ENCODE assay signal across 8 cellular contexts in the genomic region with DNA sequence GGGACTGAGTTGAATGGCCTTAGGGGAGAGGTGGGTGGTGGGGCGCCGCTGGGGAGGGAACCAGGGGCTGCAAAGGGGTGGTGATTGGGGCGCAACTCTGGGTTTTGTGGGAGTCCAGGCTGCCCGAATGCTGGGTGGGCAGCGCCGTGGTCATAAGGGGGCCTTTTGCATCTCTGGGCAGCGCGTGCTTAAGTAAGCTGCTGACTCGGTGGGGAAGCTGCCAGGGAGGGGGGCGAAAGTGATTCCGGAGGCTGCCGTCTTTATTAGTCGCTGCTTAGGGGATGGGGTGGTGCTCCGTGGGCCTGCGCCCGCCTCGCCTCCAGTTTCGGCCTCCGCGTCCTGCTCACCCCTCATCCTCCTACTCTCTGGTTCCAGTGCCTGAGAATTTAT. TPM values are rescaled to one million over a fixed set of nuclear protein-coding genes. Genes with fewer than 3 reads are reported as not detected.
DNase-seq lines count a peak whose midpoint lies in the region; ATAC-seq and TF ChIP-seq lines count a peak whose summit lies in the region.

No MANE protein-coding gene starts in this region.

- H3K36me3 ChIP-seq in GM06990 (ENCODE audit: control insufficient read depth, insufficient read depth, low read length), result no peaks in the 10 kb centered on the region
- no peaks in the 10 kb centered on the region for H3K36me3 ChIP-seq in SK-N-MC (ENCODE audit: insufficient read depth, low read length)

- H3K27ac ChIP-seq in SK-N-MC, result peak overlapping the region; percentile 76

- no peak for TF ChIP-seq CTCF in GM06990 (IDR thresholded peaks at IDR 0.05; ENCODE audit: insufficient read depth, low read length, poor library complexity, severe bottlenecking)

- peak overlapping the region; percentile 88 for H3K9ac ChIP-seq in SK-N-MC (ENCODE audit: insufficient read length)

- no peaks in the 10 kb centered on the region for H3K9me3 ChIP-seq in SK-N-MC (ENCODE audit: low read depth, low read length)

- ATAC-seq in HG02763 (IDR thresholded peaks at IDR 0.05; ENCODE audit: unreplicated experiment), result no peak

- peak overlapping the region; percentile 78 for H3K4me3 ChIP-seq in GM06990 (replicated peaks; ENCODE audit: low read depth, low read length)
- H3K4me3 ChIP-seq in SK-N-MC, result peak overlapping the region; percentile 97

- DNase-seq in GM06990 (ENCODE audit: extremely low read depth, insufficient read length) (peak; percentile 69), HT-29 (ENCODE audit: low spot score) (peak; percentile 31), SK-N-MC (ENCODE audit: low read depth, low spot score) (no peak), cerebellar cortex (ENCODE audit: low spot score) (peak; percentile 39), kidney tubule cell (ENCODE audit: low spot score) (peak; percentile 57)
- peak; percentile 2 to 27 for DNase-seq in stimulated activated CD4-positive, alpha-beta T cell treated with anti-CD3 and anti-CD28 coated beads, Interleukin-4, amount 100 ng/mL, for 4 hours
- DNase-seq in NK-92 treated with Interleukin-12 subunit alpha and Interleukin-12 subunit beta, amount 100 ng/mL, for 24 hours (lab: John Stamatoyannopoulos, UW), result no peak

- no peaks in the 10 kb centered on the region for H3K27me3 ChIP-seq in GM06990 (replicated peaks; ENCODE audit: control insufficient read depth, insufficient read depth, low read length)

RNA-seq across cellular contexts. Expression of a gene that starts 0.5 kb away (rescaled TPM):
- 206 and 210 TPM in 2 replicates for total RNA-seq in HT-29 (2014; rRNA removed; shearing (Covaris generic))

RNA-seq across cellular contexts. Expression of a gene that starts 1.2 kb away (rescaled TPM):
- 37.4 and 43.7 TPM in 2 replicates for total RNA-seq in HT-29 (2014; rRNA removed; shearing (Covaris generic))

RNA-seq across cellular contexts. Expression of a gene that starts 30.8 kb away (rescaled TPM):
- total RNA-seq in HT-29 (2014; rRNA removed; shearing (Covaris generic)), result 45.4 and 50.8 TPM in 2 replicates

Comparison
In these comparisons a context has a peak if more than half of its experiments do, and no peak if none do; other contexts are left out.
1. DNase-seq: peak in GM06990 (single experiment), HT-29 (single experiment), cerebellar cortex (single experiment), kidney tubule cell (single experiment) and stimulated activated CD4-positive, alpha-beta T cell treated with anti-CD3 and anti-CD28 coated beads, Interleukin-4, amount 100 ng/mL, for 4 hours (2 of 2); none in SK-N-MC (single experiment) and NK-92 treated with Interleukin-12 subunit alpha and Interleukin-12 subunit beta, amount 100 ng/mL, for 24 hours (single experiment).